ENCODE assay signal across 8 cellular contexts in genomic region chr4:150217192-150217591, GRCh38.
A peak's percentile ranks its signal among the peaks of the same experiment; 100 is the strongest.
DNase-seq lines count a peak whose midpoint lies in the region; ATAC-seq and TF ChIP-seq lines count a peak whose summit lies in the region.

No MANE protein-coding gene starts in this region.

- H3K36me3 ChIP-seq in OCI-LY7 (ENCODE audit: insufficient read depth, low read length): no peaks in the 10 kb centered on the region

- no peaks in the 10 kb centered on the region for H3K9me3 Mint-ChIP-seq in osteocyte (ENCODE audit: unreplicated experiment)

- POLR2A ChIA-PET in OCI-LY7 (lab: Charles Lee): interaction anchor here (0.6 to 1.1 kb wide), 2 partner anchors 8 to 68 kb away, joined by 3 read pairs; no protein-coding TSS in a partner anchor

- peaks cover 42% of the 10 kb centered on the region for H3K4me1 Mint-ChIP-seq in osteocyte (ENCODE audit: unreplicated experiment)

- H3K27ac Mint-ChIP-seq in osteocyte (ENCODE audit: unreplicated experiment): peak overlapping the region; percentile 65

- H3K4me2 ChIP-seq in OCI-LY7 (ENCODE audit: low read length): no peak overlapping the region

- H3K4me3 ChIP-seq in GM12865 (ENCODE audit: low read depth, low read length) (no peak overlapping the region), OCI-LY7 (ENCODE audit: low read depth, low read length, poor library complexity, severe bottlenecking) (no peak overlapping the region)

- peak; percentile 2 for TF ChIP-seq CTCF in GM12865 (IDR thresholded peaks at IDR 0.05; ENCODE audit: insufficient read depth, low read depth, low read length, missing control alignments)
- peak; percentile 24; the same call in 1 of the 2 replicates for TF ChIP-seq CTCF in OCI-LY7 (conservative IDR thresholded peaks at IDR 0.05; ENCODE audit: low read length)
- peak; percentile 66 for TF ChIP-seq CTCF in osteocyte (IDR thresholded peaks at IDR 0.05)

- CTCF ChIA-PET in OCI-LY7 (lab: Charles Lee; ENCODE audit: unreplicated experiment): no interaction called here

- no peaks in the 10 kb centered on the region for H3K9me2 ChIP-seq in OCI-LY7 (ENCODE audit: insufficient read depth, low read length)

- no peaks in the 10 kb centered on the region for H3K79me2 ChIP-seq in OCI-LY7 (ENCODE audit: insufficient read depth, low read depth, low read length)

- no peak for ATAC-seq in HG03097 (IDR thresholded peaks at IDR 0.05; ENCODE audit: low FRiP score, unreplicated experiment)

- no TSS peak for BruUV-seq in OCI-LY7 (replicated peaks; lab: Mats Ljungman, UMichigan)

- intact Hi-C loops in OCI-LY7 (cut with micrococcal nuclease; ENCODE audit: unreplicated experiment): no loop called here

- H3K4me3 Mint-ChIP-seq in osteocyte (ENCODE audit: unreplicated experiment): no peak overlapping the region

- H3K4me1 ChIP-seq in OCI-LY7 (ENCODE audit: insufficient read depth, low read length, poor library complexity, severe bottlenecking): no peaks in the 10 kb centered on the region

- no peaks in the 10 kb centered on the region for H3K9me3 ChIP-seq in OCI-LY7 (ENCODE audit: low read length)

- H3K36me3 Mint-ChIP-seq in osteocyte (ENCODE audit: unreplicated experiment): peaks cover 9% of the 10 kb centered on the region

- H4K20me1 ChIP-seq in OCI-LY7 (ENCODE audit: insufficient read depth, low read length): no peaks in the 10 kb centered on the region

- DNase-seq in GM12865 (ENCODE audit: low read depth): peak; percentile 22
- peak; percentile 5 for DNase-seq in OCI-LY7 (ENCODE audit: low spot score)
- DNase-seq in fibroblast of gingiva (ENCODE audit: low read depth): peak; percentile 73
- DNase-seq in osteocyte (ENCODE audit: extremely low spot score, unreplicated experiment): no peak
- DNase-seq in activated CD8-positive, alpha-beta memory T cell treated with anti-CD3 and anti-CD28 coated beads, Interleukin-2, amount 50 U/mL, for 48 hours: no peak
- no peak for DNase-seq in stimulated activated CD4-positive, alpha-beta T cell treated with anti-CD3 and anti-CD28 coated beads, Interleukin-4, amount 100 ng/mL, for 4 hours
- DNase-seq in NCI-H2171 treated with DMSO at 0.1 percent for 48 hours (lab: John Stamatoyannopoulos, UW): no peak

- no peak overlapping the region for H2AFZ ChIP-seq in OCI-LY7 (ENCODE audit: low read length)

- no peak overlapping the region for H3K27ac ChIP-seq in OCI-LY7 (ENCODE audit: low read depth, low read length, poor library complexity, severe bottlenecking)

- no peaks in the 10 kb centered on the region for H3K27me3 Mint-ChIP-seq in osteocyte (ENCODE audit: unreplicated experiment)

Comparison
In these comparisons a context has a peak if more than half of its experiments do, and no peak if none do; other contexts are left out.
1. DNase-seq: peak in GM12865 (single experiment), OCI-LY7 (single experiment) and fibroblast of gingiva (single experiment); none in osteocyte (single experiment), activated CD8-positive, alpha-beta memory T cell treated with anti-CD3 and anti-CD28 coated beads, Interleukin-2, amount 50 U/mL, for 48 hours (single experiment), stimulated activated CD4-positive, alpha-beta T cell treated with anti-CD3 and anti-CD28 coated beads, Interleukin-4, amount 100 ng/mL, for 4 hours (0 of 2) and NCI-H2171 treated with DMSO at 0.1 percent for 48 hours (single experiment).
2. CTCF ChIP-seq: peak in every context shown above with its lines; median percentile 66 in osteocyte; 24 in OCI-LY7; 2 in GM12865.